Comparison of ENCODE assay signal across 12 cellular contexts in genomic region chr11:123543796-123544195, GRCh38.
DNase-seq lines count a peak whose midpoint lies in the region; ATAC-seq and TF ChIP-seq lines count a peak whose summit lies in the region.
"Had no signal": no experiment of that assay in that cellular context is flagged by ENCODE, and none has a peak within 500 bp of the region (broad histone marks: within the 10 kb centered on the region; RNA-seq: fewer than 3 reads in every experiment).

No MANE protein-coding gene starts in this region.

- TF ChIP-seq CTCF in choroid plexus epithelial cell (conservative IDR thresholded peaks at IDR 0.05; ENCODE audit: low read depth, low read length) = no peak

- ATAC-seq in GM19351 (IDR thresholded peaks at IDR 0.05; ENCODE audit: unreplicated experiment) = no peak
- ATAC-seq in GM19452 (IDR thresholded peaks at IDR 0.05; ENCODE audit: unreplicated experiment) = no peak
- ATAC-seq: activated CD8-positive, alpha-beta T cell treated with anti-CD3 and anti-CD28 coated beads, Interleukin-2, amount 10 ng/mL, durations not matched to agents 7 days and 5 days had no signal

- H3K4me3 ChIP-seq in choroid plexus epithelial cell (ENCODE audit: low read depth, low read length) = no peak overlapping the region

- DNase-seq in GM04503 (ENCODE audit: low read depth) (peak; percentile 87), NOMO-1 (lab: John Stamatoyannopoulos, UW; ENCODE audit: unreplicated experiment in 2 of 2) (peak; percentile 79 to 80), choroid plexus epithelial cell (ENCODE audit: low read depth) (peak; percentile 25), myocyte (ENCODE audit: low read depth) (peak; percentile 23), NCI-H2196 treated with DMSO at 0.1 percent for 48 hours (lab: John Stamatoyannopoulos, UW; ENCODE audit: unreplicated experiment) (no peak)
- no peak for DNase-seq in stimulated activated naive CD4-positive, alpha-beta T cell (lab: John Stamatoyannopoulos, UW)
- DNase-seq: activated CD8-positive, alpha-beta T cell treated with anti-CD3 and anti-CD28 coated beads, Interleukin-2, amount 10 ng/mL, durations not matched to agents 7 days and 5 days; DND-41; NCI-H2029; T-helper 2 cell had no signal

Comparison
In these comparisons a context has a peak if more than half of its experiments do, and no peak if none do; other contexts are left out.
1. DNase-seq: peak in GM04503 (single experiment), NOMO-1 (2 of 2), choroid plexus epithelial cell (single experiment) and myocyte (single experiment); none in stimulated activated naive CD4-positive, alpha-beta T cell (0 of 6) and NCI-H2196 treated with DMSO at 0.1 percent for 48 hours (single experiment).